Comparison of ENCODE assay signal across 19 cellular contexts in genomic region chr5:91449083-91449482, GRCh38.
DNase-seq lines count a peak whose midpoint lies in the region; ATAC-seq, FAIRE-seq and TF ChIP-seq lines count a peak whose summit lies in the region.
"Had no signal": no experiment of that assay in that cellular context is flagged by ENCODE, and none has a peak within 500 bp of the region (broad histone marks: within the 10 kb centered on the region; RNA-seq: fewer than 3 reads in every experiment).

No MANE protein-coding gene starts in this region.

- no peak for FAIRE-seq in endothelial cell of umbilical vein (lab: Jason Lieb, UNC)
- FAIRE-seq: A204.1, D721Med, G401.6, GM12891 had no signal

- ATAC-seq in left lobe of liver: peak; percentile 67
- peak; percentile 77 for ATAC-seq in mucosa of descending colon
- peak; percentile 36 for ATAC-seq in upper lobe of right lung
- no peak for ATAC-seq in sciatic nerve

- DNase-seq in endothelial cell of umbilical vein (ENCODE audit: low read depth, low spot score): peak; percentile 9
- no peak for DNase-seq in left lobe of liver (ENCODE audit: low spot score)
- DNase-seq in mucosa of descending colon: no peak
- DNase-seq in upper lobe of right lung: no peak
- DNase-seq in sciatic nerve (ENCODE audit: low spot score): no peak
- no peak for DNase-seq in H7
- DNase-seq in stimulated activated CD4-positive, alpha-beta T cell treated with anti-CD3 and anti-CD28 coated beads, Interleukin-2, amount 100 ng/mL, for 48 hours: no peak
- DNase-seq: AML-193; Caco-2; CD4-positive, alpha-beta T cell; GM23248; HCEC 1CT; IMR-90 had no signal

- no peak overlapping the region for H2AFZ ChIP-seq in endothelial cell of umbilical vein (ENCODE audit: low read depth, low read length)
- H2AFZ ChIP-seq: GM23248 had no signal

- no peaks in the 10 kb centered on the region for H3K27me3 ChIP-seq in endothelial cell of umbilical vein (ENCODE audit: control insufficient read depth in 2 of 2, insufficient read depth in 2 of 2, low read length in 2 of 2)
- H3K27me3 ChIP-seq in upper lobe of right lung: no peaks in the 10 kb centered on the region
- H3K27me3 ChIP-seq in H7 (ENCODE audit: control insufficient read depth, insufficient read depth, low read length): no peaks in the 10 kb centered on the region

- intact Hi-C loops in endothelial cell of umbilical vein (cut with micrococcal nuclease): no loop called here
- intact Hi-C loops in mucosa of descending colon (cut with DNase I, micrococcal nuclease): no loop called here
- intact Hi-C loops in upper lobe of right lung (cut with DNase I): no loop called here
- intact Hi-C loops in sciatic nerve (cut with DNase I): no loop called here

- no peaks in the 10 kb centered on the region for H3K79me2 ChIP-seq in endothelial cell of umbilical vein (ENCODE audit: control insufficient read depth, insufficient read depth, low read length)

- H4K20me1 ChIP-seq in endothelial cell of umbilical vein (replicated peaks; ENCODE audit: control insufficient read depth, extremely low read depth, insufficient read depth, low read length): no peaks in the 10 kb centered on the region

- no peaks in the 10 kb centered on the region for H3K9me3 ChIP-seq in endothelial cell of umbilical vein (replicated peaks; ENCODE audit: control insufficient read depth, insufficient read depth, low read length)
- H3K9me3 ChIP-seq in mucosa of descending colon: no peaks in the 10 kb centered on the region
- H3K9me3 ChIP-seq in upper lobe of right lung: no peaks in the 10 kb centered on the region
- H3K9me3 ChIP-seq: Caco-2 had no signal

- H3K27ac ChIP-seq in endothelial cell of umbilical vein (ENCODE audit: insufficient read depth, low read depth, low read length) (no peak overlapping the region), upper lobe of right lung (no peak overlapping the region)
- H3K27ac ChIP-seq: C4-2B, GM23248, HL-60 had no signal

- CTCF ChIA-PET in endothelial cell of umbilical vein (lab: Charles Lee): interaction anchor here (0.8 kb wide), 1 partner anchor 193 kb away, joined by 3 read pairs; no protein-coding TSS in a partner anchor

- TF ChIP-seq POLR2A in endothelial cell of umbilical vein (IDR thresholded peaks at IDR 0.05; ENCODE audit: low read depth, low read length): no peak

- no peak overlapping the region for H3K9ac ChIP-seq in endothelial cell of umbilical vein (replicated peaks; ENCODE audit: extremely low read depth, insufficient read depth, low read length)
- H3K9ac ChIP-seq: GM23248 had no signal

- dilution Hi-C loops in endothelial cell of umbilical vein (cut with MboI; ENCODE audit: extremely low pct_ligation_motif_present, low sequenced_read_pairs): no loop called here

- H3K4me3 ChIP-seq in endothelial cell of umbilical vein (replicated peaks in 1 of 3; ENCODE audit: insufficient read depth in 1 of 3, low read depth in 1 of 3, low read length in 3 of 3): no peak overlapping the region
- no peak overlapping the region for H3K4me3 ChIP-seq in mucosa of descending colon
- H3K4me3 ChIP-seq in upper lobe of right lung: no peak overlapping the region
- H3K4me3 ChIP-seq in H7 (ENCODE audit: insufficient read depth, low read depth, low read length): no peak overlapping the region
- H3K4me3 ChIP-seq: GM23248 had no signal

- H3K9me1 ChIP-seq in endothelial cell of umbilical vein (replicated peaks; ENCODE audit: control insufficient read depth, extremely low read depth, insufficient read depth, low read length): no peaks in the 10 kb centered on the region

- H3K4me1 ChIP-seq in endothelial cell of umbilical vein (ENCODE audit: control insufficient read depth, extremely low read depth, insufficient read depth, low read length): no peaks in the 10 kb centered on the region
- no peaks in the 10 kb centered on the region for H3K4me1 ChIP-seq in mucosa of descending colon (ENCODE audit: low read depth)
- H3K4me1 ChIP-seq in upper lobe of right lung: no peaks in the 10 kb centered on the region

- no peak overlapping the region for H3K4me2 ChIP-seq in endothelial cell of umbilical vein (ENCODE audit: insufficient read depth, low read length)

- POLR2A ChIA-PET in endothelial cell of umbilical vein (lab: Charles Lee): no interaction called here

- H3K36me3 ChIP-seq in endothelial cell of umbilical vein (ENCODE audit: control insufficient read depth in 2 of 2, extremely low read depth in 1 of 2, insufficient read depth in 2 of 2, low read length in 2 of 2) (no peaks in the 10 kb centered on the region), mucosa of descending colon (ENCODE audit: low read depth) (no peaks in the 10 kb centered on the region), upper lobe of right lung (no peaks in the 10 kb centered on the region), H7 (replicated peaks; ENCODE audit: control insufficient read depth, insufficient read depth, low read length) (no peaks in the 10 kb centered on the region)

- TF ChIP-seq CTCF in endothelial cell of umbilical vein (IDR thresholded peaks at IDR 0.05; ENCODE audit: extremely low read depth in 1 of 2, insufficient read depth in 1 of 2, low read depth in 1 of 2, low read length in 2 of 2) (no peak), mucosa of descending colon (IDR thresholded peaks at IDR 0.05) (no peak), upper lobe of right lung (IDR thresholded peaks at IDR 0.05) (no peak)

- no TSS peak for BruUV-seq in endothelial cell of umbilical vein (replicated peaks; lab: Mats Ljungman, UMichigan)

TF ChIP-seq in endothelial cell of umbilical vein, 7 proteins besides CTCF, POLR2A, EP300 and RAD21:
- TF ChIP-seq JUN (IDR thresholded peaks at IDR 0.05; ENCODE audit: borderline replicate concordance, insufficient read depth, insufficient read length, low read depth) (no peak), MYC (IDR thresholded peaks at IDR 0.05; ENCODE audit: low read depth, low read length) (no peak), FOS (IDR thresholded peaks at IDR 0.05; ENCODE audit: borderline replicate concordance, insufficient read depth, low read length) (no peak), MAX (IDR thresholded peaks at IDR 0.05; ENCODE audit: insufficient read depth, insufficient read length) (no peak), GATA2 (IDR thresholded peaks at IDR 0.05; ENCODE audit: insufficient read depth, insufficient read length, low read depth, low read length) (no peak), EZH2 (IDR thresholded peaks at IDR 0.05; ENCODE audit: borderline replicate concordance, low read depth, low read length, severe bottlenecking) (no peak), POLR2AphosphoS5 (IDR thresholded peaks at IDR 0.05; ENCODE audit: insufficient read depth, low read depth, low read length) (no peak)
